ENCODE assay signal across 8 cellular contexts in the genomic region with DNA sequence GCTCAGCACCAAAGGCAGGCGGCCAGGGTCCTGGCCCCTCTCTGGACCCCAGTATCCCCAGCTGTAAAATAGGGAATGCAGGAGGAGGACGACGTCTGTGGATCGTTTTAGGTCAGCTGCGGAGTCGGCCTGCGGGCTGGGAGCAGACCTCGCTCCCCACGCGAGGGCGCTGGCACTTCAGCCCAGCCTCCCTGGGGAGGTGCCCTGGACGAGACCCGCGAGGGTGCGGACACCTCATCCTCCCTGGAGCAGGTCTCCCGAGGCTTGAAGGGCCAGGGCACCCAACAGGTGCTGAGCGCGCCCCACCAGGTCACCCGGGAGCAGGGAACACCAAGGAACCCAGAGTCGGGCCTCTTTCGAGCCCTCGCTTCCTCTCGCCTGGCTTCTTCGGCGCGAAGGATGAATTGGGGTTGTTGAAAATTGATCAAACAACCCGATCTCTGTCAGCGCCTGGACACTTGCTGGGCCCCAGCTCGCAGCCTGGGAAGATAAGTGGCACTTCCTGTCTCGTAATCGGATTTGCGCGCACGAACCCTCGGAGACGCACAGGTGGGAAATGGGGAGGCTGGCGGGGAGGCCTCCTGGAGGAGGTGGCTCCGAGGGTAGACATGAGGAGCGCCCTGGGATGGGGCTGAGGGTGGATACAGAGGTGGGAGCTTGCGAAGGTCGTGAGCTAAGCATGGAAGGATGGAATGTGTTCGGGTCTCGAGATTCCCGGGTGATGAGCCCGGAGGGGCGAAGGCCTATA. TPM values are rescaled to one million over a fixed set of nuclear protein-coding genes. Genes with fewer than 3 reads are reported as not detected.
A peak's percentile ranks its signal among the peaks of the same experiment; 100 is the strongest.
DNase-seq lines count a peak whose midpoint lies in the region; ATAC-seq and TF ChIP-seq lines count a peak whose summit lies in the region.

No MANE protein-coding gene starts in this region.

- intact Hi-C loops in PC-3 (cut with micrococcal nuclease), result loop anchor here (2.0 kb wide), 1 partner anchor 45 kb away; no protein-coding TSS in a partner anchor
- intact Hi-C loops in transverse colon (cut with DNase I; ENCODE audit: low total_unique reads), result no loop called here

- H3K4me1 Mint-ChIP-seq in osteocyte (ENCODE audit: unreplicated experiment), result peaks cover 35% of the 10 kb centered on the region

- no peaks in the 10 kb centered on the region for H4K20me1 ChIP-seq in PC-3 (ENCODE audit: low read length)

- H3F3A ChIP-seq in PC-3 (ENCODE audit: low read length, unreplicated experiment), result no peaks in the 10 kb centered on the region

- H3K36me3 ChIP-seq in PC-3 (ENCODE audit: low read depth, low read length) (no peaks in the 10 kb centered on the region), transverse colon (no peaks in the 10 kb centered on the region)

- H3K4me2 ChIP-seq in PC-3 (ENCODE audit: low read length), result peak overlapping the region; percentile 87

- no peaks in the 10 kb centered on the region for H3K9me2 ChIP-seq in PC-3 (replicated peaks; ENCODE audit: low read length)

- TF ChIP-seq EP300 in transverse colon (IDR thresholded peaks at IDR 0.05; ENCODE audit: low read depth), result no peak

- 0 out of 2 replicates have a peak overlapping the region, but pooled peaks have one; percentile 1 for H3K9ac ChIP-seq in PC-3 (ENCODE audit: low read length)

- TF ChIP-seq CTCF in GM12865 (IDR thresholded peaks at IDR 0.05; ENCODE audit: insufficient read depth, low read depth, low read length, missing control alignments) (peak; percentile 59), PC-3 (conservative IDR thresholded peaks at IDR 0.05; ENCODE audit: low read depth, low read length) (peak; percentile 77), osteocyte (IDR thresholded peaks at IDR 0.05) (peak; percentile 56), transverse colon (IDR thresholded peaks at IDR 0.05) (peak; percentile 56 to 84 (median 71))

- no peaks in the 10 kb centered on the region for H3K9me3 Mint-ChIP-seq in osteocyte (ENCODE audit: unreplicated experiment)

- H3K27ac ChIP-seq in PC-3 (ENCODE audit: low read length) (no peak overlapping the region), transverse colon (peak overlapping the region; percentile 81 to 92 (median 87))

- peak overlapping the region; percentile 65 for H3K4me3 ChIP-seq in GM12865 (ENCODE audit: low read depth, low read length)
- peak overlapping the region; percentile 67 for H3K4me3 ChIP-seq in PC-3 (ENCODE audit: low read length)
- peak overlapping the region; percentile 17 to 64 (median 51) for H3K4me3 ChIP-seq in transverse colon

- in situ Hi-C loops in transverse colon (cut with MboI; ENCODE audit: low pct_ligation_motif_present in 1 of 4, low pct_unique_long_range_greater_than_20kb in 1 of 4, low sequenced_read_pairs in 3 of 4), result no loop called here

- no peak for TF ChIP-seq POLR2A in transverse colon (IDR thresholded peaks at IDR 0.05)

- POLR2A ChIA-PET in PC-3 (lab: Charles Lee; ENCODE audit: unreplicated experiment), result interaction anchor here (0.6 to 1.1 kb wide), 3 partner anchors 12 to 43 kb away, joined by 3 to 5 read pairs (median 4); no protein-coding TSS in a partner anchor

- H3K9me3 ChIP-seq in PC-3 (ENCODE audit: low read length), result no peaks in the 10 kb centered on the region
- H3K9me3 ChIP-seq in transverse colon, result no peaks in the 10 kb centered on the region

- DNase-seq in GM12865 (ENCODE audit: low read depth) (peak; percentile 46), PC-3 (peak; percentile 65), activated gamma-delta T cell (lab: John Stamatoyannopoulos, UW) (peak; percentile 33), globus pallidus (ENCODE audit: low spot score) (peak; percentile 58), osteocyte (ENCODE audit: extremely low spot score, unreplicated experiment) (peak; percentile 84), transverse colon (peak; percentile 84), SIG-M5 (lab: John Stamatoyannopoulos, UW) (no peak)

- BruUV-seq in PC-3 (replicated peaks; lab: Mats Ljungman, UMichigan), result TSS peak; percentile 80

- peaks cover 30% of the 10 kb centered on the region for H3K27me3 Mint-ChIP-seq in osteocyte (ENCODE audit: unreplicated experiment)

- H3K79me2 ChIP-seq in PC-3 (ENCODE audit: low read length), result no peaks in the 10 kb centered on the region

- H3K4me3 Mint-ChIP-seq in osteocyte (ENCODE audit: unreplicated experiment), result peak overlapping the region; percentile 73

- H3K36me3 Mint-ChIP-seq in osteocyte (ENCODE audit: unreplicated experiment), result no peaks in the 10 kb centered on the region

- peaks cover 15% of the 10 kb centered on the region for H3K4me1 ChIP-seq in PC-3 (ENCODE audit: insufficient read depth, low read length)
- peaks cover 5 to 54% (median 44%) of the 10 kb centered on the region in 4 donors for H3K4me1 ChIP-seq in transverse colon

- H3K27ac Mint-ChIP-seq in osteocyte (ENCODE audit: unreplicated experiment), result peak overlapping the region; percentile 34

- H3K27me3 ChIP-seq in PC-3 (ENCODE audit: low read length), result no peaks in the 10 kb centered on the region
- H3K27me3 ChIP-seq in transverse colon, result peaks cover 43% of the 10 kb centered on the region

- WGBS in transverse colon (ENCODE audit: low coverage in 1 of 2), 2 donors, result 1% methylated on average over 39 of the region's 46 CpGs; no CpG with 5 or more reads in 1 of the 2 donors

- peak overlapping the region; percentile 86 for H2AFZ ChIP-seq in PC-3 (ENCODE audit: low read length)

- peak; percentile 36 for ATAC-seq in HG02759 (IDR thresholded peaks at IDR 0.05; ENCODE audit: unreplicated experiment)
- ATAC-seq in PC-3, result peak; percentile 58

- CTCF ChIA-PET in PC-3 (lab: Charles Lee), result interaction anchor here (0.5 to 1.9 kb wide), 4 partner anchors 25 to 80 kb away, joined by 3 to 12 read pairs (median 4); no protein-coding TSS in a partner anchor

RNA-seq across cellular contexts. Expression of a gene that starts 0.6 kb away (rescaled TPM):
- total RNA-seq in PC-3 (2014; rRNA removed) (3.7 and 7.0 TPM in 2 replicates), osteocyte (8.9 and 9.2 TPM in 2 replicates), transverse colon (100 to 1,000 TPM; 121 to 565 (median 254) TPM)

Comparison
In these comparisons a context has a peak if more than half of its experiments do, and no peak if none do; other contexts are left out.
1. RNA of a gene that starts 0.6 kb away (total RNA-seq): 121 to 565 TPM in transverse colon; 8.9 to 9.2 TPM in osteocyte and 3.7 to 7.0 TPM in PC-3; every median in the first group is over 10 times any median in the second.
2. Peak in every context shown above with its lines, with median percentiles within 50 percentile points of each other: H3K4me3 ChIP-seq and CTCF ChIP-seq.